In the genomic region with DNA sequence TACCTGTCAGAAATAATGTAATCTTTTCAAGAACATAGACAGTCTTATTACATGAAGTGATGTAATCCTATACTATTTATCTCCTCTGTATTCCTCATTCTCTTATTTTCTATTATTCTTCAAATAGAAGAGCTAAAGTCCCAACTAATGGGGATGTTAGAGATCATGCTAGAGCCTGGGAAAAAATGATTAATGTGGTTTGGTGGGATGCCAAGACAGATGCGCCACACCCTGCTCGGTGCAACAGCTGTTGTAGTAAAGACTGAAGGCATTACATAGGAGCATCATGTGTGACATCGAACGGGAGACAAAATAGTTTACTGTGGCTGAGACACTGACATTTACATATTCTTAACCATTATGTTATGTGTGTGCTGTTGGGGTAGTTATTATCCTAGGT, we compare ENCODE assay signal across 16 cellular contexts.
A peak's percentile ranks its signal among the peaks of the same experiment; 100 is the strongest.
DNase-seq lines count a peak whose midpoint lies in the region; ATAC-seq and TF ChIP-seq lines count a peak whose summit lies in the region.
"Had no signal": no experiment of that assay in that cellular context is flagged by ENCODE, and none has a peak within 500 bp of the region (broad histone marks: within the 10 kb centered on the region; RNA-seq: fewer than 3 reads in every experiment).

No MANE protein-coding gene starts in this region.

- no peaks in the 10 kb centered on the region for H3K36me3 Mint-ChIP-seq in endodermal cell (ENCODE audit: low read depth)
- H3K36me3 Mint-ChIP-seq in activated T-cell treated with anti-CD3 and anti-CD28 coated beads, Interleukin-2, amount 50 U/mL, for 72 hours (ENCODE audit: insufficient read depth in 2 of 2) = no peaks in the 10 kb centered on the region

- 93% methylated on average over 4 of the region's 4 CpGs; no CpG with 5 or more reads in 1 of the 2 experiments for WGBS in endodermal cell (ENCODE audit: insufficient coverage in 1 of 2, insufficient read length in 1 of 2), 2 experiments

- TF ChIP-seq CTCF in RWPE1 (conservative IDR thresholded peaks at IDR 0.05; ENCODE audit: low read depth) = no peak
- no peak for TF ChIP-seq CTCF in mucosa of descending colon (IDR thresholded peaks at IDR 0.05)
- TF ChIP-seq CTCF in endodermal cell (conservative IDR thresholded peaks at IDR 0.05) = no peak

- H3K27me3 Mint-ChIP-seq in endodermal cell (ENCODE audit: insufficient read depth) = no peaks in the 10 kb centered on the region
- peaks cover 14% of the 10 kb centered on the region for H3K27me3 Mint-ChIP-seq in activated T-cell treated with anti-CD3 and anti-CD28 coated beads, Interleukin-2, amount 50 U/mL, for 72 hours (ENCODE audit: low read depth)

- H3K4me1 ChIP-seq in BLaER1 (peaks cover 42% of the 10 kb centered on the region), mucosa of descending colon (ENCODE audit: low read depth) (no peaks in the 10 kb centered on the region), endodermal cell (ENCODE audit: control insufficient read depth, insufficient read depth, low read length) (peaks cover 3% of the 10 kb centered on the region)
- H3K4me1 ChIP-seq: spleen, stomach had no signal

- H3K27me3 ChIP-seq in BLaER1 = no peaks in the 10 kb centered on the region
- no peaks in the 10 kb centered on the region for H3K27me3 ChIP-seq in endodermal cell (ENCODE audit: control insufficient read depth, insufficient read depth, low read length, poor library complexity, severe bottlenecking)
- H3K27me3 ChIP-seq: spleen, stomach had no signal

- H3K4me2 ChIP-seq in BLaER1 = peak overlapping the region; percentile 1; the same call in 1 of the 2 replicates

- no peaks in the 10 kb centered on the region for H4K20me1 ChIP-seq in BLaER1

- POLR2A ChIA-PET in RWPE1 (lab: Yijun Ruan, JAX; ENCODE audit: low non-redundant PET) = no interaction called here

- H3K36me3 ChIP-seq in BLaER1 (peaks cover 25% of the 10 kb centered on the region; the same call in 1 of the 2 replicates), mucosa of descending colon (ENCODE audit: low read depth) (no peaks in the 10 kb centered on the region), endodermal cell (ENCODE audit: control insufficient read depth, insufficient read depth, low read length) (no peaks in the 10 kb centered on the region)
- H3K36me3 ChIP-seq: spleen, stomach had no signal

- DNase-seq in HUDEP-2 (lab: John Stamatoyannopoulos, UW; ENCODE audit: unreplicated experiment in 76 of 76) = peak in 39 of 76 experiments; percentile 1 to 83 (median 29)
- DNase-seq in RWPE1 (ENCODE audit: low spot score) = peak; percentile 30
- peak; percentile 21 for DNase-seq in fibroblast of peridontal ligament (ENCODE audit: extremely low read depth)
- no peak for DNase-seq in mucosa of descending colon
- DNase-seq in endodermal cell = no peak
- DNase-seq in activated T-cell treated with anti-CD3 and anti-CD28 coated beads, Interleukin-2, amount 50 U/mL, for 72 hours = no peak
- DNase-seq: activated B cell treated with CpG ODN at 0.5 μM for 24 hours, activated gamma-delta T cell treated with Interleukin-2 at 50 U/mL for 16 hours, head of caudate nucleus, islet precursor cell, NCI-H2081 treated with DMSO at 0.1 percent for 48 hours, spleen, stomach, SW 1271 had no signal

- no peak overlapping the region for H3K27ac ChIP-seq in BLaER1
- no peak overlapping the region for H3K27ac ChIP-seq in RWPE1
- no peak overlapping the region for H3K27ac ChIP-seq in endodermal cell (ENCODE audit: low read depth, low read length)
- H3K27ac ChIP-seq: spleen, stomach had no signal

- H3K9ac ChIP-seq in BLaER1 = no peak overlapping the region
- no peak overlapping the region for H3K9ac ChIP-seq in endodermal cell (ENCODE audit: extremely low read depth, low read length, poor library complexity, severe bottlenecking)

- CTCF ChIA-PET in RWPE1 (lab: Yijun Ruan, JAX) = interaction anchor here (0.6 kb wide), 1 partner anchor 32 kb away, joined by 6 read pairs; no protein-coding TSS in a partner anchor

- H3K9me3 ChIP-seq in BLaER1 (peaks cover 10% of the 10 kb centered on the region), mucosa of descending colon (no peaks in the 10 kb centered on the region), endodermal cell (ENCODE audit: control insufficient read depth, low read length) (peaks cover 5% of the 10 kb centered on the region)
- H3K9me3 ChIP-seq: spleen, stomach had no signal

- no peak overlapping the region for H3K4me3 ChIP-seq in BLaER1
- H3K4me3 ChIP-seq in mucosa of descending colon = no peak overlapping the region
- no peak overlapping the region for H3K4me3 ChIP-seq in endodermal cell (ENCODE audit: low read length)
- H3K4me3 ChIP-seq: spleen, stomach had no signal

- intact Hi-C loops in mucosa of descending colon (cut with DNase I, micrococcal nuclease) = no loop called here

- H3K4me3 Mint-ChIP-seq in endodermal cell = no peak overlapping the region
- H3K4me3 Mint-ChIP-seq in activated T-cell treated with anti-CD3 and anti-CD28 coated beads, Interleukin-2, amount 50 U/mL, for 72 hours = no peak overlapping the region
- H3K4me3 Mint-ChIP-seq: activated B cell treated with CpG ODN at 0.5 μM for 24 hours had no signal

- peaks cover 38% of the 10 kb centered on the region for H3K4me1 Mint-ChIP-seq in endodermal cell
- no peaks in the 10 kb centered on the region for H3K4me1 Mint-ChIP-seq in activated T-cell treated with anti-CD3 and anti-CD28 coated beads, Interleukin-2, amount 50 U/mL, for 72 hours (ENCODE audit: low read depth)
- H3K4me1 Mint-ChIP-seq: activated B cell treated with CpG ODN at 0.5 μM for 24 hours had no signal

- H3K27ac Mint-ChIP-seq in endodermal cell = no peak overlapping the region
- no peak overlapping the region for H3K27ac Mint-ChIP-seq in activated T-cell treated with anti-CD3 and anti-CD28 coated beads, Interleukin-2, amount 50 U/mL, for 72 hours
- H3K27ac Mint-ChIP-seq: activated B cell treated with CpG ODN at 0.5 μM for 24 hours had no signal

- no peak for ATAC-seq in mucosa of descending colon
- ATAC-seq in GM18858 (IDR thresholded peaks at IDR 0.05; ENCODE audit: unreplicated experiment) = no peak
- ATAC-seq in activated T-cell treated with anti-CD3 and anti-CD28 coated beads, Interleukin-2, amount 50 U/mL, for 72 hours (replicated peaks in 1 of 2) = no peak

- H3K9me3 Mint-ChIP-seq in endodermal cell = no peaks in the 10 kb centered on the region
- peaks cover 2% of the 10 kb centered on the region in 2 donors for H3K9me3 Mint-ChIP-seq in activated T-cell treated with anti-CD3 and anti-CD28 coated beads, Interleukin-2, amount 50 U/mL, for 72 hours

Comparison
In these comparisons a context has a peak if more than half of its experiments do, and no peak if none do; other contexts are left out.
1. DNase-seq: peak in HUDEP-2 (39 of 76), RWPE1 (single experiment) and fibroblast of peridontal ligament (single experiment); none in mucosa of descending colon (0 of 3), endodermal cell (single experiment) and activated T-cell treated with anti-CD3 and anti-CD28 coated beads, Interleukin-2, amount 50 U/mL, for 72 hours (0 of 2).